ENCODE assay signal across 11 cellular contexts in the genomic region with DNA sequence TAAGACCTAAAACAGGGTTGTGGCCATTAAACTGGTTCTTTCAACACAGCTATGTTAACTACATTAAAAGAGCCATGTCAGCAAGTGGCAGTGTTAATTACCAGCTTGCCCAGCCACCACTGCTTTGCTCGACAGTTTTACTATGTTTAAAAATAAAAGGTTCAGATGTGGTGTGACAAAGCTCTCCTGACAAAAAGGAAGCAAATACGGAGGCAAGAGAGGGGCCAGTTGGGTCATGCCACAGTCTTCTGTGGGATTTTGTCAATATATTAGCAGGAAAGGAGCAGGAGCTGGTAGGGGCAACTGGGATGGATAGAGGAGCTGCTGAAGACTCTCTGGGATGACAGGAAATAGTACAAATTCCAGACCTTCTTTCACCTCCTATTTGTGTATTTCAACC.
DNase-seq lines count a peak whose midpoint lies in the region; TF ChIP-seq lines count a peak whose summit lies in the region.
"Had no signal": no experiment of that assay in that cellular context is flagged by ENCODE, and none has a peak within 500 bp of the region (broad histone marks: within the 10 kb centered on the region; RNA-seq: fewer than 3 reads in every experiment).

No MANE protein-coding gene starts in this region.

- no peaks in the 10 kb centered on the region for H3K27me3 ChIP-seq in esophagus squamous epithelium
- H3K27me3 ChIP-seq in skeletal muscle satellite cell (ENCODE audit: control insufficient read depth, insufficient read depth, low read length) = no peaks in the 10 kb centered on the region
- H3K27me3 ChIP-seq: suprapubic skin had no signal

- 9 to 12% methylated on average over 2 of the region's 2 CpGs for WGBS in esophagus squamous epithelium, 2 donors

- DNase-seq in SIG-M5 treated with dmso at 0.1 percent for 504 hours (lab: John Stamatoyannopoulos, UW; ENCODE audit: unreplicated experiment) (peak; percentile 13), SIG-M5 (lab: John Stamatoyannopoulos, UW) (no peak), NOMO-1 treated with DMSO at 0.1 percent for 48 hours (lab: John Stamatoyannopoulos, UW; ENCODE audit: unreplicated experiment) (peak; percentile 69), esophagus squamous epithelium (lab: John Stamatoyannopoulos, UW) (no peak), GM13977 (ENCODE audit: low spot score) (no peak), superior temporal gyrus (ENCODE audit: extremely low spot score) (no peak)
- DNase-seq in activated effector memory CD4-positive, alpha-beta T cell treated with Interleukin-2 at 50 U/mL for 16 hours = no peak
- DNase-seq: ACHN, hypothalamus had no signal

- no peaks in the 10 kb centered on the region for H3K36me3 ChIP-seq in esophagus squamous epithelium
- peaks cover 10% of the 10 kb centered on the region for H3K36me3 ChIP-seq in skeletal muscle satellite cell (ENCODE audit: insufficient read depth, low read length)
- H3K36me3 ChIP-seq: suprapubic skin had no signal

- peak overlapping the region in 2 of 4 donors; percentile 15 to 50 for H3K4me3 ChIP-seq in esophagus squamous epithelium
- H3K4me3 ChIP-seq in skeletal muscle satellite cell (ENCODE audit: low read length) = no peak overlapping the region

- TF ChIP-seq CTCF in esophagus squamous epithelium (IDR thresholded peaks at IDR 0.05) (no peak), GM13977 (IDR thresholded peaks at IDR 0.05; ENCODE audit: extremely low read depth, insufficient read depth, missing control alignments) (no peak)

- peak overlapping the region; percentile 69 for H3K4me2 ChIP-seq in skeletal muscle satellite cell (ENCODE audit: low read length)

- H3K9me3 ChIP-seq in esophagus squamous epithelium = no peaks in the 10 kb centered on the region
- H3K9me3 ChIP-seq in skeletal muscle satellite cell (replicated peaks; ENCODE audit: low read length) = no peaks in the 10 kb centered on the region
- H3K9me3 ChIP-seq: suprapubic skin had no signal

- in situ Hi-C loops in GM13977 (cut with MboI; ENCODE audit: low pct_unique_long_range_greater_than_20kb, low sequenced_read_pairs, unreplicated experiment) = no loop called here

- intact Hi-C loops in esophagus squamous epithelium (cut with DNase I) = no loop called here

- H3K27ac ChIP-seq in esophagus squamous epithelium = peak overlapping the region in 3 of 4 donors; percentile 26 to 63 (median 31)
- H3K27ac ChIP-seq: suprapubic skin had no signal

- H3K4me1 ChIP-seq in esophagus squamous epithelium (peaks cover 0 to 47% (median 3%) of the 10 kb centered on the region in 3 donors), skeletal muscle satellite cell (ENCODE audit: control insufficient read depth, insufficient read depth, low read length) (peaks cover 61% of the 10 kb centered on the region)

- no peak for TF ChIP-seq POLR2A in esophagus squamous epithelium (IDR thresholded peaks at IDR 0.05)

- peak overlapping the region; percentile 58 for H3K9ac ChIP-seq in skeletal muscle satellite cell (ENCODE audit: low read depth, low read length)

Comparison
In these comparisons a context has a peak if more than half of its experiments do, and no peak if none do; other contexts are left out.
1. DNase-seq: peak in SIG-M5 treated with dmso at 0.1 percent for 504 hours (single experiment) and NOMO-1 treated with DMSO at 0.1 percent for 48 hours (single experiment); none in SIG-M5 (single experiment), esophagus squamous epithelium (single experiment), GM13977 (single experiment), superior temporal gyrus (single experiment) and activated effector memory CD4-positive, alpha-beta T cell treated with Interleukin-2 at 50 U/mL for 16 hours (single experiment).